3 cellular contexts compared by ENCODE assay signal in the genomic region with DNA sequence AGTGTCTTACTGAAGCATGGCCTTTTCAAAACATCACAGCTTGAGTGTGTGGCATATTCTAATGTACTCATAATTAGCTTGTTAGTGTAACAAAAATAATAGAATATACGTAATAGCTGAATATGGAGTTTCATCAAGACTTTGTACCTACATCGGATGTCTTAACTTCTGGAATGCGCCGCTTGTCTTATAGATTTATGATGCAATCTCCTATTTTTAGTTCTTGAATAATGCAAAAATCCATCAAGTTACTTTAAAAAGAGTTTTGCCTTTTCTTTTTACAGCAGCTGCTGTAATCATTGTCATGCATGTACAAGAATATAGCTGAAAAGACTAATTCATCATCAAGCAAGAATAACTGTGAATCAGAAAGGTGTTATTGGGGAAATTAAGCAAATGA.
TF ChIP-seq lines count a peak whose summit lies in the region.

No MANE protein-coding gene starts in this region.

TF ChIP-seq in HepG2, 621 proteins besides CTCF, POLR2A, EP300 and RAD21:
- TF ChIP-seq HDAC1 (CRISPR knock-in tag; IDR thresholded peaks at IDR 0.05) (no peak), CEBPB (IDR thresholded peaks at IDR 0.05; ENCODE audit: borderline replicate concordance, low read depth, low read length) (peak; percentile 37; the same call in 1 of the 2 replicates), ZNF33A (CRISPR knock-in tag; IDR thresholded peaks at IDR 0.05; ENCODE audit: borderline replicate concordance) (no peak), ATF7 (IDR thresholded peaks at IDR 0.05) (peak; percentile 53), ATF7 (CRISPR knock-in tag; IDR thresholded peaks at IDR 0.05) (no peak)
TF ChIP-seq in HepG2: peak in this region for 2.

TF ChIP-seq in IMR-90, 13 proteins besides CTCF, POLR2A, EP300 and RAD21:
- peak; percentile 43; the same call in 1 of the 2 replicates for TF ChIP-seq CEBPB (IDR thresholded peaks at IDR 0.05; ENCODE audit: low read depth, low read length)
- no peak for TF ChIP-seq NFE2L2 (IDR thresholded peaks at IDR 0.05; ENCODE audit: low read depth, low read length)

TF ChIP-seq in K562, 482 proteins besides CTCF, POLR2A, EP300 and RAD21:
- TF ChIP-seq ATF3 (IDR thresholded peaks at IDR 0.05) (0 out of 2 replicates have a peak, but pooled peaks have one; percentile 10), ATF3 (CRISPR knock-in tag; conservative IDR thresholded peaks at IDR 0.05) (no peak), TSHZ1 (CRISPR knock-in tag; IDR thresholded peaks at IDR 0.05) (no peak), CEBPG (CRISPR knock-in tag; IDR thresholded peaks at IDR 0.05) (no peak), CEBPG (tag; conservative IDR thresholded peaks at IDR 0.05 in 1 of 2, IDR thresholded peaks at IDR 0.05 in 1 of 2) (peak; percentile 22 to 77; a peak in 2 of 4 replicates)
- TF ChIP-seq, protein P1, sequence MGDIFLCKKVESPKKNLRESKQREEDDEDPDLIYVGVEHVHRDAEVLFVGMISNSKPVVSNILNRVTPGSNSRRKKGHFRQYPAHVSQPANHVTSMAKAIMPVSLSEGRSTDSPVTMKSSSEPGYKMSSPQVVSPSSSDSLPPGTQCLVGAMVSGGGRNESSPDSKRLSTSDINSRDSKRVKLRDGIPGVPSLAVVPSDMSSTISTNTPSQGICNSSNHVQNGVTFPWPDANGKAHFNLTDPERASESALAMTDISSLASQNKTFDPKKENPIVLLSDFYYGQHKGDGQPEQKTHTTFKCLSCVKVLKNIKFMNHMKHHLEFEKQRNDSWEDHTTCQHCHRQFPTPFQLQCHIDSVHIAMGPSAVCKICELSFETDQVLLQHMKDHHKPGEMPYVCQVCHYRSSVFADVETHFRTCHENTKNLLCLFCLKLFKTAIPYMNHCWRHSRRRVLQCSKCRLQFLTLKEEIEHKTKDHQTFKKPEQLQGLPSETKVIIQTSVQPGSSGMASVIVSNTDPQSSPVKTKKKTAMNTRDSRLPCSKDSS (IDR thresholded peaks at IDR 0.05; ENCODE audit: low read depth, partially characterized antibody): no peak
